ENCODE assay signal across 1 cellular context in the genomic region with DNA sequence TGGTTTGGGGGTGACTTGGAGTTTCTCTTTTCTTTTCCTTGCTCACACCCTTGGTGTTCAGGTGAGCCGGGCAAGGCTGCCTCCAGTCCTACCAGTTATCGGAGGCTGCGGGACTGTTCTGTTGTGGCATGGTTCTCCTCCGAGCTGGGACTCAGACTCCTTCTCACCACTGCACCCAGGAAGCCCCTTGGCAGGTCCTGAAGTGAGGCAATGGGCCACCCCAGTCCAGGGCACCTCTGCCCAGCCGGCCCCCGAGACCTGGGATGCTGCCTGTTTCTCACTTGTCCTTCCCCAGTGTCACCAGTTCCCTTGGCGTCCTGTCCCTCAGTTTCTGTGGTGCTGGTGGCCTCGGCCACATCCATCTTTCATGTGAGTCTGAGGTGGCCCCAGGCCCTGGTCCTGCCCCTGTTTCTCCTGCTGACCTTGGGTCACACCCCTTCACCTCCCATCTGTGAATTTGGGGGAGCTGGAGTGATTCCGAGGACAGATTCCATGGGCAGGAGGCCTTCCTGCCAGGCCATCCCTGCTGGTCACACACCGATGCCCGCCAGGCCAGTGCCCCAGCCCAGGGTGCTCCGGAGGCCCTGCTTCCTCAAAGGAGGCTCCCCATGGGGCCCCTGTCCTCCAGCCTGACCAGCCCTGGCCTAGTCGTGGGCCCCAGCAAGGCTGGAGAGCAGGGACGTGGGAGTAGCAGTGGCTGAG.
TF ChIP-seq lines count a peak whose summit lies in the region.

No MANE protein-coding gene starts in this region.

TF ChIP-seq in HepG2, 621 proteins besides CTCF, POLR2A, EP300 and RAD21:
- TF ChIP-seq FOSL1 (CRISPR knock-in tag; IDR thresholded peaks at IDR 0.05; ENCODE audit: borderline replicate concordance) (no peak), ZNF782 (CRISPR knock-in tag; IDR thresholded peaks at IDR 0.05; ENCODE audit: borderline replicate concordance) (no peak), FOXP4 (CRISPR knock-in tag; IDR thresholded peaks at IDR 0.05) (no peak), PRMT3 (CRISPR knock-in tag; IDR thresholded peaks at IDR 0.05; ENCODE audit: borderline replicate concordance, low read depth) (no peak), MYNN (CRISPR knock-in tag; IDR thresholded peaks at IDR 0.05; ENCODE audit: low read depth) (no peak), ZNF615 (CRISPR knock-in tag; IDR thresholded peaks at IDR 0.05; ENCODE audit: borderline replicate concordance) (no peak), ZNF430 (CRISPR knock-in tag; IDR thresholded peaks at IDR 0.05) (no peak), ZNF773 (CRISPR knock-in tag; IDR thresholded peaks at IDR 0.05; ENCODE audit: borderline replicate concordance) (no peak), ZKSCAN8 (CRISPR knock-in tag; IDR thresholded peaks at IDR 0.05; ENCODE audit: borderline replicate concordance) (no peak), ATF1 (CRISPR knock-in tag; IDR thresholded peaks at IDR 0.05) (no peak), ZNF557 (CRISPR knock-in tag; IDR thresholded peaks at IDR 0.05) (no peak), ZNF264 (CRISPR knock-in tag; IDR thresholded peaks at IDR 0.05) (no peak), ZNF766 (CRISPR knock-in tag; IDR thresholded peaks at IDR 0.05; ENCODE audit: borderline replicate concordance) (no peak), LBX2 (CRISPR knock-in tag; IDR thresholded peaks at IDR 0.05; ENCODE audit: borderline replicate concordance) (no peak), HDAC1 (CRISPR knock-in tag; IDR thresholded peaks at IDR 0.05) (no peak)
- TF ChIP-seq, protein P1, sequence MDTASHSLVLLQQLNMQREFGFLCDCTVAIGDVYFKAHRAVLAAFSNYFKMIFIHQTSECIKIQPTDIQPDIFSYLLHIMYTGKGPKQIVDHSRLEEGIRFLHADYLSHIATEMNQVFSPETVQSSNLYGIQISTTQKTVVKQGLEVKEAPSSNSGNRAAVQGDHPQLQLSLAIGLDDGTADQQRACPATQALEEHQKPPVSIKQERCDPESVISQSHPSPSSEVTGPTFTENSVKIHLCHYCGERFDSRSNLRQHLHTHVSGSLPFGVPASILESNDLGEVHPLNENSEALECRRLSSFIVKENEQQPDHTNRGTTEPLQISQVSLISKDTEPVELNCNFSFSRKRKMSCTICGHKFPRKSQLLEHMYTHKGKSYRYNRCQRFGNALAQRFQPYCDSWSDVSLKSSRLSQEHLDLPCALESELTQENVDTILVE (CRISPR knock-in tag; IDR thresholded peaks at IDR 0.05), result no peak
- TF ChIP-seq, protein P2, sequence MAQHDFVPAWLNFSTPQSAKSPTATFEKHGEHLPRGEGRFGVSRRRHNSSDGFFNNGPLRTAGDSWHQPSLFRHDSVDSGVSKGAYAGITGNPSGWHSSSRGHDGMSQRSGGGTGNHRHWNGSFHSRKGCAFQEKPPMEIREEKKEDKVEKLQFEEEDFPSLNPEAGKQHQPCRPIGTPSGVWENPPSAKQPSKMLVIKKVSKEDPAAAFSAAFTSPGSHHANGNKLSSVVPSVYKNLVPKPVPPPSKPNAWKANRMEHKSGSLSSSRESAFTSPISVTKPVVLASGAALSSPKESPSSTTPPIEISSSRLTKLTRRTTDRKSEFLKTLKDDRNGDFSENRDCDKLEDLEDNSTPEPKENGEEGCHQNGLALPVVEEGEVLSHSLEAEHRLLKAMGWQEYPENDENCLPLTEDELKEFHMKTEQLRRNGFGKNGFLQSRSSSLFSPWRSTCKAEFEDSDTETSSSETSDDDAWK (CRISPR knock-in tag; IDR thresholded peaks at IDR 0.05), result no peak
- TF ChIP-seq, protein P3, sequence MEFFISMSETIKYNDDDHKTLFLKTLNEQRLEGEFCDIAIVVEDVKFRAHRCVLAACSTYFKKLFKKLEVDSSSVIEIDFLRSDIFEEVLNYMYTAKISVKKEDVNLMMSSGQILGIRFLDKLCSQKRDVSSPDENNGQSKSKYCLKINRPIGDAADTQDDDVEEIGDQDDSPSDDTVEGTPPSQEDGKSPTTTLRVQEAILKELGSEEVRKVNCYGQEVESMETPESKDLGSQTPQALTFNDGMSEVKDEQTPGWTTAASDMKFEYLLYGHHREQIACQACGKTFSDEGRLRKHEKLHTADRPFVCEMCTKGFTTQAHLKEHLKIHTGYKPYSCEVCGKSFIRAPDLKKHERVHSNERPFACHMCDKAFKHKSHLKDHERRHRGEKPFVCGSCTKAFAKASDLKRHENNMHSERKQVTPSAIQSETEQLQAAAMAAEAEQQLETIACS (CRISPR knock-in tag; IDR thresholded peaks at IDR 0.05), result no peak
